ENCODE assay signal across 14 cellular contexts in genomic region chr1:209409786-209410185, GRCh38.
DNase-seq lines count a peak whose midpoint lies in the region; ATAC-seq, FAIRE-seq and TF ChIP-seq lines count a peak whose summit lies in the region.
"Had no signal": no experiment of that assay in that cellular context is flagged by ENCODE, and none has a peak within 500 bp of the region (broad histone marks: within the 10 kb centered on the region; RNA-seq: fewer than 3 reads in every experiment).

No MANE protein-coding gene starts in this region.

- no peak overlapping the region for H3K9ac ChIP-seq in kidney (ENCODE audit: low read length in 2 of 2)

- TF ChIP-seq CTCF in RWPE2 (IDR thresholded peaks at IDR 0.05; ENCODE audit: poor library complexity, severe bottlenecking), result no peak
- no peak for TF ChIP-seq CTCF in kidney (IDR thresholded peaks at IDR 0.05; ENCODE audit: borderline replicate concordance, extremely low read depth, insufficient read depth)
- TF ChIP-seq CTCF in WERI-Rb-1 (IDR thresholded peaks at IDR 0.05; ENCODE audit: low read depth, low read length), result no peak

- intact Hi-C loops in kidney (cut with DNase I), result no loop called here

- H3K9me3 ChIP-seq in RWPE2 (ENCODE audit: severe bottlenecking), result no peaks in the 10 kb centered on the region
- H3K9me3 ChIP-seq in kidney (ENCODE audit: control insufficient read depth in 1 of 2, low read length in 2 of 2), result no peaks in the 10 kb centered on the region
- no peaks in the 10 kb centered on the region for H3K9me3 ChIP-seq in WERI-Rb-1 (ENCODE audit: severe bottlenecking)
- H3K9me3 ChIP-seq: gastrocnemius medialis, left ventricle myocardium inferior had no signal

- H3K4me1 ChIP-seq in RWPE2 (ENCODE audit: insufficient read depth, poor library complexity, severe bottlenecking), result peaks cover 71% of the 10 kb centered on the region
- no peaks in the 10 kb centered on the region for H3K4me1 ChIP-seq in kidney (ENCODE audit: control insufficient read depth in 1 of 2, insufficient read depth in 1 of 2, low read depth in 1 of 2, low read length in 2 of 2)
- H3K4me1 ChIP-seq: gastrocnemius medialis had no signal

- H3K36me3 ChIP-seq in RWPE2 (ENCODE audit: low read depth), result no peaks in the 10 kb centered on the region
- H3K36me3 ChIP-seq in kidney (ENCODE audit: control insufficient read depth in 1 of 2, insufficient read depth in 2 of 2, low read length in 2 of 2), result no peaks in the 10 kb centered on the region
- no peaks in the 10 kb centered on the region for H3K36me3 ChIP-seq in WERI-Rb-1
- H3K36me3 ChIP-seq: gastrocnemius medialis, left ventricle myocardium inferior had no signal

- no peaks in the 10 kb centered on the region for H3K27me3 ChIP-seq in RWPE2 (ENCODE audit: insufficient read depth, poor library complexity, severe bottlenecking)
- peaks cover 42% of the 10 kb centered on the region for H3K27me3 ChIP-seq in WERI-Rb-1 (ENCODE audit: insufficient read depth, low read depth, severe bottlenecking)
- H3K27me3 ChIP-seq: gastrocnemius medialis had no signal

- no peak overlapping the region for H3K4me3 ChIP-seq in RWPE2 (ENCODE audit: severe bottlenecking)
- no peak overlapping the region for H3K4me3 ChIP-seq in skeletal muscle cell (ENCODE audit: low read depth, low read length)
- H3K4me3 ChIP-seq in kidney (ENCODE audit: low read length in 2 of 2), result no peak overlapping the region
- no peak overlapping the region for H3K4me3 ChIP-seq in WERI-Rb-1 (ENCODE audit: low read depth, low read length)
- H3K4me3 ChIP-seq: gastrocnemius medialis, left ventricle myocardium inferior had no signal

- H3K27ac ChIP-seq in RWPE2 (ENCODE audit: poor library complexity, severe bottlenecking), result peak overlapping the region; percentile 99
- no peak overlapping the region for H3K27ac ChIP-seq in kidney (ENCODE audit: low read depth in 2 of 2, low read length in 2 of 2)
- no peak overlapping the region for H3K27ac ChIP-seq in WERI-Rb-1
- H3K27ac ChIP-seq: gastrocnemius medialis, HL-60, left ventricle myocardium inferior had no signal

- FAIRE-seq in kidney (lab: Jason Lieb, UNC), result no peak
- FAIRE-seq: colon had no signal

- ATAC-seq in RWPE2 (ENCODE audit: low read depth) (peak; percentile 58), HG02763 (IDR thresholded peaks at IDR 0.05; ENCODE audit: unreplicated experiment) (no peak)
- ATAC-seq: activated CD8-positive, alpha-beta memory T cell treated with anti-CD3 and anti-CD28 coated beads, Interleukin-2, amount 10 ng/mL, durations not matched to agents 7 days and 5 days; gastrocnemius medialis had no signal

- peak; percentile 95 for DNase-seq in ELR (ENCODE audit: low read depth)
- no peak for DNase-seq in RWPE2 (ENCODE audit: low spot score)
- peak; percentile 43 for DNase-seq in fibroblast of gingiva (ENCODE audit: low read depth)
- DNase-seq in skeletal muscle cell (ENCODE audit: low read depth), result peak; percentile 77
- DNase-seq in kidney, result no peak
- DNase-seq in WERI-Rb-1, result no peak
- no peak for DNase-seq in GOT3 (lab: John Stamatoyannopoulos, UW)
- DNase-seq: activated CD8-positive, alpha-beta memory T cell treated with anti-CD3 and anti-CD28 coated beads, Interleukin-2, amount 10 ng/mL, durations not matched to agents 7 days and 5 days; gastrocnemius medialis; left ventricle myocardium inferior; substantia nigra had no signal

Comparison
In these comparisons a context has a peak if more than half of its experiments do, and no peak if none do; other contexts are left out.
1. DNase-seq: peak in ELR (single experiment), fibroblast of gingiva (single experiment) and skeletal muscle cell (single experiment); none in RWPE2 (single experiment), kidney (single experiment), WERI-Rb-1 (single experiment) and GOT3 (single experiment).